In the genomic region with DNA sequence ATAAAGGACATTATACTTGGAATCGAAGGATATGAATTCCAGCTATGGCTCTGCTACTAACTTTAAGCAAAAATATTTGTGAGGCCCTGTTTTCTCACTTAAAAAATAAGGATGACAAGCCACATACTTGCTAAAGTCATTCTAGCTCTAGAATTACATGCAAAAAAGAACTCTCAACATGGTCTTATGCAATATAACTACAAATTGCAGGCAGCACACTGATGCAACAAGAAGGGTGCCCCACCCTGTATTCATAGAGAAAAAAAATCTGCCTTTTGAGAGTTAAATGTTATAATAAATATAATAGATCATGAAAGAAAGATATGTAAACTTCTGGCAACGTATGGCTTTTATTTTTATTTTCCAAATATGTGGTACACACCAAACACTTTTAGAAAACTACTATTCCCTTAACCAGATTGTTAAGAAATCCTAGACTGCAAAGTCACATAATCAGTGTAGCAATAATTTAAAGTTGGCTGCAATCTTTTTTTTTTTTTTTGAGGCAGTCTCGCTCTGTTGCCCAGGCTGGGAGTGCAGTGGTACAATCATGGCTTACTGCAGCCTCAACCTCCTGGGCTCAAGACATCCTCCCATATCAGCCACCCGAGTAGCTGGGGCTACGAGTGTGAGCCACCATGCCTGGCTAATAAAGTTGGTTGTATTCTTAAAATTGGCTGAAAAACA, we compare ENCODE assay signal across 14 cellular contexts. TPM values are rescaled to one million over a fixed set of nuclear protein-coding genes. Genes with fewer than 3 reads are reported as not detected.
DNase-seq lines count a peak whose midpoint lies in the region; ATAC-seq and TF ChIP-seq lines count a peak whose summit lies in the region.
"Had no signal": no experiment of that assay in that cellular context is flagged by ENCODE, and none has a peak within 500 bp of the region (broad histone marks: within the 10 kb centered on the region; RNA-seq: fewer than 3 reads in every experiment).

No MANE protein-coding gene starts in this region.

- TF ChIP-seq EP300 in Ishikawa (IDR thresholded peaks at IDR 0.05; ENCODE audit: borderline replicate concordance) = no peak

- DNase-seq in AG08395 (ENCODE audit: low spot score) (peak; percentile 11), amniotic epithelial cell (ENCODE audit: low read depth) (peak; percentile 56), DMS79 (lab: John Stamatoyannopoulos, UW) (no peak), DMS114 treated with DMSO at 0.1 percent for 48 hours (lab: John Stamatoyannopoulos, UW; ENCODE audit: unreplicated experiment) (no peak)
- no peak for DNase-seq in activated effector memory CD4-positive, alpha-beta T cell treated with Interleukin-2 at 50 U/mL for 16 hours
- DNase-seq: activated T-cell treated with anti-CD3 and anti-CD28 coated beads, Interleukin-2, amount 50 U/mL, for 72 hours; kidney glomerular epithelial cell; NCI-H226; stimulated activated CD4-positive, alpha-beta T cell treated with anti-CD3 and anti-CD28 coated beads, Interleukin-4, amount 100 ng/mL, for 24 hours; WERI-Rb-1 had no signal

- H3K36me3 ChIP-seq in liver (ENCODE audit: control insufficient read depth in 4 of 4, insufficient read depth in 3 of 4, low read depth in 1 of 4, low read length in 3 of 4) = peaks cover 8 to 30% (median 23%) of the 10 kb centered on the region in 4 donors

- no peaks in the 10 kb centered on the region for H3K9me3 ChIP-seq in liver (ENCODE audit: control insufficient read depth in 4 of 4, low read length in 3 of 4)

- no peak for TF ChIP-seq RAD21 in Ishikawa (IDR thresholded peaks at IDR 0.05; ENCODE audit: low read depth)
- no peak for TF ChIP-seq RAD21 in liver (IDR thresholded peaks at IDR 0.05)

- no peak overlapping the region for H3K4me3 ChIP-seq in liver (ENCODE audit: low read depth in 1 of 3, low read length in 3 of 3)

- no peak for TF ChIP-seq CTCF in liver (IDR thresholded peaks at IDR 0.05; ENCODE audit: low read depth, low read length, missing input control)

- ATAC-seq in HG03439 (IDR thresholded peaks at IDR 0.05; ENCODE audit: unreplicated experiment) = no peak
- ATAC-seq: activated T-cell treated with anti-CD3 and anti-CD28 coated beads, Interleukin-2, amount 50 U/mL, for 72 hours had no signal

- H3K27ac ChIP-seq in liver (ENCODE audit: low read depth in 1 of 2, low read length in 2 of 2) = no peak overlapping the region
- H3K27ac ChIP-seq: C4-2B, WERI-Rb-1 had no signal

- H3K27me3 ChIP-seq in liver (ENCODE audit: control insufficient read depth in 4 of 4, insufficient read depth in 4 of 4, low read length in 3 of 4) = no peaks in the 10 kb centered on the region

- H3K9ac ChIP-seq in liver (ENCODE audit: low read depth in 1 of 2, low read length in 2 of 2) = no peak overlapping the region

- H3K4me1 ChIP-seq in liver (ENCODE audit: control insufficient read depth in 4 of 4, insufficient read depth in 4 of 4, low read length in 3 of 4) = peaks cover 0 to 3% (median under 1%) of the 10 kb centered on the region in 4 donors

- WGBS in liver = 94% methylated on average over 5 of the region's 5 CpGs

TF ChIP-seq in Ishikawa, 13 proteins besides CTCF, POLR2A, EP300 and RAD21:
- no peak for TF ChIP-seq TAF1 (IDR thresholded peaks at IDR 0.05; ENCODE audit: low read depth)
- no peak for TF ChIP-seq NFIC (IDR thresholded peaks at IDR 0.05)
- TF ChIP-seq, protein P1, sequence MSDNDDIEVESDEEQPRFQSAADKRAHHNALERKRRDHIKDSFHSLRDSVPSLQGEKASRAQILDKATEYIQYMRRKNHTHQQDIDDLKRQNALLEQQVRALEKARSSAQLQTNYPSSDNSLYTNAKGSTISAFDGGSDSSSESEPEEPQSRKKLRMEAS (IDR thresholded peaks at IDR 0.05) = no peak
- TF ChIP-seq TCF12 (IDR thresholded peaks at IDR 0.05; ENCODE audit: low read depth) = no peak
- TF ChIP-seq, protein P2, sequence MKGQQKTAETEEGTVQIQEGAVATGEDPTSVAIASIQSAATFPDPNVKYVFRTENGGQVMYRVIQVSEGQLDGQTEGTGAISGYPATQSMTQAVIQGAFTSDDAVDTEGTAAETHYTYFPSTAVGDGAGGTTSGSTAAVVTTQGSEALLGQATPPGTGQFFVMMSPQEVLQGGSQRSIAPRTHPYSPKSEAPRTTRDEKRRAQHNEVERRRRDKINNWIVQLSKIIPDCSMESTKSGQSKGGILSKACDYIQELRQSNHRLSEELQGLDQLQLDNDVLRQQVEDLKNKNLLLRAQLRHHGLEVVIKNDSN (IDR thresholded peaks at IDR 0.05) = no peak
- TF ChIP-seq FOXM1 (IDR thresholded peaks at IDR 0.05; ENCODE audit: borderline replicate concordance, low read depth) = no peak
- no peak for TF ChIP-seq TEAD4 (IDR thresholded peaks at IDR 0.05)
- peak; percentile 84 for TF ChIP-seq CEBPB (IDR thresholded peaks at IDR 0.05)
- TF ChIP-seq, protein P3, sequence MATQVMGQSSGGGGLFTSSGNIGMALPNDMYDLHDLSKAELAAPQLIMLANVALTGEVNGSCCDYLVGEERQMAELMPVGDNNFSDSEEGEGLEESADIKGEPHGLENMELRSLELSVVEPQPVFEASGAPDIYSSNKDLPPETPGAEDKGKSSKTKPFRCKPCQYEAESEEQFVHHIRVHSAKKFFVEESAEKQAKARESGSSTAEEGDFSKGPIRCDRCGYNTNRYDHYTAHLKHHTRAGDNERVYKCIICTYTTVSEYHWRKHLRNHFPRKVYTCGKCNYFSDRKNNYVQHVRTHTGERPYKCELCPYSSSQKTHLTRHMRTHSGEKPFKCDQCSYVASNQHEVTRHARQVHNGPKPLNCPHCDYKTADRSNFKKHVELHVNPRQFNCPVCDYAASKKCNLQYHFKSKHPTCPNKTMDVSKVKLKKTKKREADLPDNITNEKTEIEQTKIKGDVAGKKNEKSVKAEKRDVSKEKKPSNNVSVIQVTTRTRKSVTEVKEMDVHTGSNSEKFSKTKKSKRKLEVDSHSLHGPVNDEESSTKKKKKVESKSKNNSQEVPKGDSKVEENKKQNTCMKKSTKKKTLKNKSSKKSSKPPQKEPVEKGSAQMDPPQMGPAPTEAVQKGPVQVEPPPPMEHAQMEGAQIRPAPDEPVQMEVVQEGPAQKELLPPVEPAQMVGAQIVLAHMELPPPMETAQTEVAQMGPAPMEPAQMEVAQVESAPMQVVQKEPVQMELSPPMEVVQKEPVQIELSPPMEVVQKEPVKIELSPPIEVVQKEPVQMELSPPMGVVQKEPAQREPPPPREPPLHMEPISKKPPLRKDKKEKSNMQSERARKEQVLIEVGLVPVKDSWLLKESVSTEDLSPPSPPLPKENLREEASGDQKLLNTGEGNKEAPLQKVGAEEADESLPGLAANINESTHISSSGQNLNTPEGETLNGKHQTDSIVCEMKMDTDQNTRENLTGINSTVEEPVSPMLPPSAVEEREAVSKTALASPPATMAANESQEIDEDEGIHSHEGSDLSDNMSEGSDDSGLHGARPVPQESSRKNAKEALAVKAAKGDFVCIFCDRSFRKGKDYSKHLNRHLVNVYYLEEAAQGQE (IDR thresholded peaks at IDR 0.05; ENCODE audit: low read depth) = no peak

TF ChIP-seq in liver, 16 proteins besides CTCF, POLR2A, EP300 and RAD21:
- TF ChIP-seq, protein P3 (IDR thresholded peaks at IDR 0.05) = no peak
- TF ChIP-seq, protein P4, sequence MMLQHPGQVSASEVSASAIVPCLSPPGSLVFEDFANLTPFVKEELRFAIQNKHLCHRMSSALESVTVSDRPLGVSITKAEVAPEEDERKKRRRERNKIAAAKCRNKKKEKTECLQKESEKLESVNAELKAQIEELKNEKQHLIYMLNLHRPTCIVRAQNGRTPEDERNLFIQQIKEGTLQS (IDR thresholded peaks at IDR 0.05) = peak; percentile 62
- TF ChIP-seq SP1 (IDR thresholded peaks at IDR 0.05) (no peak), NR2F2 (IDR thresholded peaks at IDR 0.05) (no peak)

RNA-seq across cellular contexts. Expression of a gene that starts 40.2 kb away (rescaled TPM):
- total RNA-seq in liver = 1 to 10 TPM; 3.4 to 6.1 TPM
- polyA plus RNA-seq in liver = 1 to 10 TPM; 2.0 to 5.3 TPM

Comparison
In these comparisons a context has a peak if more than half of its experiments do, and no peak if none do; other contexts are left out.
1. DNase-seq: peak in AG08395 (single experiment) and amniotic epithelial cell (single experiment); none in DMS79 (single experiment), activated effector memory CD4-positive, alpha-beta T cell treated with Interleukin-2 at 50 U/mL for 16 hours (single experiment) and DMS114 treated with DMSO at 0.1 percent for 48 hours (single experiment).